8 cellular contexts compared by ENCODE assay signal in genomic region chr6:152863618-152864326, GRCh38.
DNase-seq lines count a peak whose midpoint lies in the region; ATAC-seq and TF ChIP-seq lines count a peak whose summit lies in the region.

No MANE protein-coding gene starts in this region.

- BruUV-seq in Caco-2 (replicated peaks; lab: Mats Ljungman, UMichigan) = no TSS peak

- ATAC-seq in GM19455 (IDR thresholded peaks at IDR 0.05; ENCODE audit: unreplicated experiment) (peak; percentile 94), HG03558 (IDR thresholded peaks at IDR 0.05; ENCODE audit: extremely low read depth, unreplicated experiment) (peak; percentile 82), natural killer cell (peak; percentile 53 to 81 (median 78))

- no peaks in the 10 kb centered on the region for H3K27me3 ChIP-seq in Caco-2 (replicated peaks; ENCODE audit: control insufficient read depth, insufficient read depth, low read length)
- H3K27me3 ChIP-seq in NT2/D1 (ENCODE audit: insufficient read depth, insufficient read length) = no peaks in the 10 kb centered on the region
- H3K27me3 ChIP-seq in stomach = no peaks in the 10 kb centered on the region

- WGBS in stomach, 5 donors = 58 to 63% (median 59%) methylated on average over 10 of the region's 10 CpGs

- H3K27ac Mint-ChIP-seq in Caco-2 (ENCODE audit: unreplicated experiment) (no peak overlapping the region), natural killer cell (no peak overlapping the region)

- H3K36me3 Mint-ChIP-seq in Caco-2 (ENCODE audit: insufficient read depth, unreplicated experiment) (no peaks in the 10 kb centered on the region), natural killer cell (no peaks in the 10 kb centered on the region)

- H3K9me3 Mint-ChIP-seq in Caco-2 (ENCODE audit: unreplicated experiment) = no peaks in the 10 kb centered on the region
- H3K9me3 Mint-ChIP-seq in natural killer cell = no peaks in the 10 kb centered on the region

- H3K36me3 ChIP-seq in Caco-2 (ENCODE audit: control insufficient read depth, insufficient read depth, low read length) (no peaks in the 10 kb centered on the region), NT2/D1 (ENCODE audit: insufficient read depth, insufficient read length, low read length) (no peaks in the 10 kb centered on the region), stomach (no peaks in the 10 kb centered on the region)

- H3K4me3 Mint-ChIP-seq in Caco-2 (ENCODE audit: unreplicated experiment) (no peak overlapping the region), natural killer cell (no peak overlapping the region)

- H3K4me3 ChIP-seq in Caco-2 (ENCODE audit: low read depth, low read length) (no peak overlapping the region), NT2/D1 (ENCODE audit: insufficient read length, low read depth) (no peak overlapping the region), epithelial cell of proximal tubule (ENCODE audit: low read depth, low read length) (no peak overlapping the region), stomach (no peak overlapping the region)

- DNase-seq in Caco-2 (peak; percentile 44 to 66), NT2/D1 (ENCODE audit: low read depth, low spot score) (peak; percentile 27), epithelial cell of proximal tubule (ENCODE audit: low read depth) (peak; percentile 29), natural killer cell (peak; percentile 21), stomach (peak; percentile 63)
- peak; percentile 44 for DNase-seq in activated CD8-positive, alpha-beta memory T cell treated with anti-CD3 and anti-CD28 coated beads, Interleukin-2, amount 50 U/mL, for 24 hours (ENCODE audit: extremely low read depth)

- no peak for TF ChIP-seq EP300 in stomach (IDR thresholded peaks at IDR 0.05)

- H3K4me1 ChIP-seq in Caco-2 (no peaks in the 10 kb centered on the region), NT2/D1 (ENCODE audit: insufficient read depth, insufficient read length) (no peaks in the 10 kb centered on the region), stomach (no peaks in the 10 kb centered on the region)

- no peak overlapping the region for H3K9ac ChIP-seq in NT2/D1 (ENCODE audit: insufficient read length, low read depth)

- CTCF ChIA-PET in Caco-2 (lab: Charles Lee) = interaction anchor here (1.0 kb wide), 1 partner anchor 84 kb away, joined by 3 read pairs; no protein-coding TSS in a partner anchor

- TF ChIP-seq POLR2A in stomach (IDR thresholded peaks at IDR 0.05) = no peak

- H3K27ac ChIP-seq in stomach = no peak overlapping the region

- H3K4me1 Mint-ChIP-seq in Caco-2 (ENCODE audit: low read depth, unreplicated experiment) (no peaks in the 10 kb centered on the region), natural killer cell (no peaks in the 10 kb centered on the region)

- POLR2A ChIA-PET in Caco-2 (lab: Charles Lee) = no interaction called here

- H3K9me3 ChIP-seq in Caco-2 = no peaks in the 10 kb centered on the region
- no peaks in the 10 kb centered on the region for H3K9me3 ChIP-seq in NT2/D1 (ENCODE audit: insufficient read depth, low read length)
- H3K9me3 ChIP-seq in stomach = no peaks in the 10 kb centered on the region

- TF ChIP-seq CTCF in Caco-2 (IDR thresholded peaks at IDR 0.05; ENCODE audit: insufficient read depth in 1 of 2, low read depth in 1 of 2, low read length in 1 of 2, severe bottlenecking in 1 of 2, unreplicated experiment in 1 of 2) (peak; percentile 58 to 67), epithelial cell of proximal tubule (conservative IDR thresholded peaks at IDR 0.05; ENCODE audit: low read depth, low read length) (peak; percentile 71), natural killer cell (IDR thresholded peaks at IDR 0.05) (peak; percentile 70), stomach (IDR thresholded peaks at IDR 0.05) (peak in 5 of 7 experiments; percentile 22 to 66 (median 39))

- peaks cover 8% of the 10 kb centered on the region for H3K27me3 Mint-ChIP-seq in Caco-2 (ENCODE audit: insufficient read depth, unreplicated experiment)
- H3K27me3 Mint-ChIP-seq in natural killer cell (ENCODE audit: low read depth in 2 of 2) = peaks cover 12 to 15% of the 10 kb centered on the region in 2 donors

- intact Hi-C loops in Caco-2 (cut with micrococcal nuclease; ENCODE audit: unreplicated experiment) (loop anchor here (1.0 to 10.0 kb wide), 5 partner anchors 34 to 161 kb away; no protein-coding TSS in a partner anchor), natural killer cell (cut with micrococcal nuclease) (loop anchor here (2.0 to 5.0 kb wide), 2 partner anchors 84 to 449 kb away; no protein-coding TSS in a partner anchor), stomach (cut with DNase I; ENCODE audit: low total_unique reads) (loop anchor here (10.0 kb wide), 1 partner anchor 161 kb away; no protein-coding TSS in a partner anchor)
